Comparison of ENCODE assay signal across 33 cellular contexts in the genomic region with DNA sequence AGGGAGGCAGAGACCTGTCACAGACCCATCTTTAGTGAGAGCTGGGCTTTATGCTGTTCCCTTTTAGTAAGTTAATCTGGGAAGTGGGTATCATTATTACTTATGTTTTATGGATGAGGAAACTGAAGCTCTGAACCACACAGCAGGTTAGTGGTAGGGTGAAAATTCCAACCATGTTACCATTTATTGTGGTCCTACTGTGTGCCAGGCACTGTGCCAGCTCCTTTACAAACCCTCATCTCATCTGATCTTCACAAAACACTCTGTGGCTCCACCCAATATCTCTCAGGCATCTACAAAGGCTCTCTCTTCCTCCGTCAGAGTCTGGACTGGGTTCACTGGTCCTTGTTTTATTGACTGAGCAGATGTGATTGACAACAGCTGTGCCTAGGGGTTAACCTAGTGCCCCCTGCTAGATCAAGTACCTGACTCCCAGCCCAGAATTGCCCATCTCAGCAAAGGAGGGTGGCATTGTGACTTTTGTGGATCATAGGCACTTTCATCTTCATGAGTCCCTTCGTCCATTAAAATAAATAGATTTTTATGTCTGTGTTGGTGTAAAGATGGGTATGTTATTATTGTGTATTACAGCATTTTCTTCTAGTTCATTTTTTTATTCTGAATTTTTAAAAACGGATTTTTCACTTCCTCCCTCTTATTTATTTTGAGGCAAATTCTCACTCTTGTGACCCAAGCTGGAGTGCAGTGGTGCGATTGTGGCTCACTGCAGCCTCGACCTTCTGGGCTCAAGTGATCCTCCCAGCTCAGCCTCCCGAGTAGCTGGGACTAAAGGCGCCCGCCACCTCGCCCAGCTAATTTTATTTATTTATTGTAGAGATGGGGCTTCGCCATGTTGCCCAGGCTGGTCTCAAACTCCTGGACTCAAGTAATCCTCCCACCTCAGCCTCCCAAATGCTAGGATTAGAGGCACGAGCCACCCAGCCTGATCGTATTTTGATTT. TPM values are rescaled to one million over a fixed set of nuclear protein-coding genes. Genes with fewer than 3 reads are reported as not detected.
DNase-seq lines count a peak whose midpoint lies in the region; ATAC-seq, FAIRE-seq and TF ChIP-seq lines count a peak whose summit lies in the region.
"Had no signal": no experiment of that assay in that cellular context is flagged by ENCODE, and none has a peak within 500 bp of the region (broad histone marks: within the 10 kb centered on the region; RNA-seq: fewer than 3 reads in every experiment).

No MANE protein-coding gene starts in this region.

- FAIRE-seq in HepG2 (lab: Jason Lieb, UNC), result no peak
- FAIRE-seq: D721Med, endometrium, GM12892, keratinocyte, TTC549 had no signal

- H3K36me3 Mint-ChIP-seq in natural killer cell treated with Interleukin-12 subunit alpha and Interleukin-12 subunit beta and Interleukin-15 and Interleukin-18, amount 100 ng/mL, for 72 hours, result no peaks in the 10 kb centered on the region

- BruUV-seq in HepG2 (replicated peaks; lab: Mats Ljungman, UMichigan), result no TSS peak

- no peaks in the 10 kb centered on the region for H3K9me3 Mint-ChIP-seq in natural killer cell treated with Interleukin-12 subunit alpha and Interleukin-12 subunit beta and Interleukin-15 and Interleukin-18, amount 100 ng/mL, for 72 hours
- no peaks in the 10 kb centered on the region for H3K9me3 Mint-ChIP-seq in stimulated activated naive CD8-positive, alpha-beta T cell treated with anti-CD3 and anti-CD28 coated beads, Interleukin-15, amount 100 ng/mL, for 72 hours
- H3K9me3 Mint-ChIP-seq: activated CD8-positive, alpha-beta T cell treated with anti-CD3 and anti-CD28 coated beads for 36 hours; neural progenitor cell had no signal

- H3K9me3 ChIP-seq in HepG2 (ENCODE audit: low read length), result no peaks in the 10 kb centered on the region
- no peaks in the 10 kb centered on the region for H3K9me3 ChIP-seq in right lobe of liver
- no peaks in the 10 kb centered on the region for H3K9me3 ChIP-seq in adipocyte (ENCODE audit: control insufficient read depth, low read length)
- H3K9me3 ChIP-seq: HAP-1, Peyer's patch, SJSA1, upper lobe of left lung had no signal

- H3K27ac Mint-ChIP-seq in natural killer cell treated with Interleukin-12 subunit alpha and Interleukin-12 subunit beta and Interleukin-15 and Interleukin-18, amount 100 ng/mL, for 72 hours, result no peak overlapping the region
- peak overlapping the region in 1 of 2 donors; percentile 27 for H3K27ac Mint-ChIP-seq in stimulated activated naive CD8-positive, alpha-beta T cell treated with anti-CD3 and anti-CD28 coated beads, Interleukin-15, amount 100 ng/mL, for 72 hours
- H3K27ac Mint-ChIP-seq: activated CD8-positive, alpha-beta T cell treated with anti-CD3 and anti-CD28 coated beads for 36 hours; neural progenitor cell; progenitor cell of endocrine pancreas had no signal

- H3K9ac ChIP-seq in HepG2 (ENCODE audit: insufficient read depth, low read depth, low read length) (no peak overlapping the region), adipocyte (ENCODE audit: low read length) (peak overlapping the region; percentile 19)
- H3K9ac ChIP-seq: neural progenitor cell had no signal

- peaks cover 0 to 11% of the 10 kb centered on the region in 2 experiments; a peak in 1 of 5 replicates for H3K27me3 ChIP-seq in HepG2 (ENCODE audit: control insufficient read depth in 1 of 2, insufficient read depth in 2 of 2, low read length in 2 of 2)
- H3K27me3 ChIP-seq in right lobe of liver, result no peaks in the 10 kb centered on the region
- H3K27me3 ChIP-seq in adipocyte (replicated peaks; ENCODE audit: control insufficient read depth, insufficient read depth, low read length), result no peaks in the 10 kb centered on the region
- H3K27me3 ChIP-seq: Peyer's patch, SJSA1, upper lobe of left lung had no signal

- peaks cover 0 to 5% of the 10 kb centered on the region in 2 donors for H3K27me3 Mint-ChIP-seq in natural killer cell treated with Interleukin-12 subunit alpha and Interleukin-12 subunit beta and Interleukin-15 and Interleukin-18, amount 100 ng/mL, for 72 hours
- peaks cover 54% of the 10 kb centered on the region for H3K27me3 Mint-ChIP-seq in stimulated activated naive CD8-positive, alpha-beta T cell treated with anti-CD3 and anti-CD28 coated beads, Interleukin-15, amount 100 ng/mL, for 72 hours

- POLR2A ChIA-PET in HepG2 (lab: Yijun Ruan, JAX), result interaction anchor here (1.3 to 5.0 kb wide), 2 partner anchors 12 to 16 kb away, joined by 3 to 110 read pairs; a partner anchor contains a TSS

- DNase-seq in HepG2 (ENCODE audit: low spot score) (no peak), right lobe of liver (no peak), adipocyte (ENCODE audit: low read depth) (no peak), NCI-H1048 (lab: John Stamatoyannopoulos, UW) (no peak), NCI-H526 treated with DMSO at 0.1 percent for 48 hours (lab: John Stamatoyannopoulos, UW) (no peak)
- DNase-seq in natural killer cell treated with Interleukin-12 subunit alpha and Interleukin-12 subunit beta and Interleukin-15 and Interleukin-18, amount 100 ng/mL, for 72 hours (ENCODE audit: low spot score), result no peak
- no peak for DNase-seq in stimulated activated naive CD8-positive, alpha-beta T cell treated with anti-CD3 and anti-CD28 coated beads, Interleukin-15, amount 100 ng/mL, for 72 hours
- DNase-seq: activated CD4-positive, alpha-beta T cell treated with anti-CD3 and anti-CD28 coated beads for 1 hour; activated CD8-positive, alpha-beta T cell treated with anti-CD3 and anti-CD28 coated beads for 36 hours; caudate nucleus; dermis blood vessel endothelial cell; KBM-7; NCI-H146; NCI-H2171; NCI-H526 had no signal

- in situ Hi-C loops in HepG2 (cut with HindIII; ENCODE audit: extremely low pct_ligation_motif_present, low pct_unique_long_range_greater_than_20kb), result no loop called here

- TF ChIP-seq EP300 in HepG2 (IDR thresholded peaks at IDR 0.05; ENCODE audit: low read depth in 2 of 2, low read length in 2 of 2), result no peak
- TF ChIP-seq EP300 in HepG2 (CRISPR knock-in tag; IDR thresholded peaks at IDR 0.05; ENCODE audit: borderline replicate concordance), result no peak

- ATAC-seq in HepG2 (no peak), right lobe of liver (no peak), HG03025 (IDR thresholded peaks at IDR 0.05; ENCODE audit: low FRiP score, unreplicated experiment) (no peak)
- ATAC-seq in natural killer cell treated with Interleukin-12 subunit alpha and Interleukin-12 subunit beta and Interleukin-15 and Interleukin-18, amount 100 ng/mL, for 72 hours, result no peak
- no peak for ATAC-seq in stimulated activated naive CD8-positive, alpha-beta T cell treated with anti-CD3 and anti-CD28 coated beads, Interleukin-15, amount 100 ng/mL, for 72 hours
- ATAC-seq: activated CD8-positive, alpha-beta T cell treated with anti-CD3 and anti-CD28 coated beads for 36 hours had no signal

- peak overlapping the region; percentile 25 for H3K4me3 Mint-ChIP-seq in natural killer cell treated with Interleukin-12 subunit alpha and Interleukin-12 subunit beta and Interleukin-15 and Interleukin-18, amount 100 ng/mL, for 72 hours
- no peak overlapping the region for H3K4me3 Mint-ChIP-seq in stimulated activated naive CD8-positive, alpha-beta T cell treated with anti-CD3 and anti-CD28 coated beads, Interleukin-15, amount 100 ng/mL, for 72 hours

- CTCF ChIA-PET in HepG2 (lab: Yijun Ruan, JAX; ENCODE audit: low intra/inter-chr PET ratio, low total read pairs), result no interaction called here

- no peak for TF ChIP-seq RAD21 in HepG2 (CRISPR knock-in tag; IDR thresholded peaks at IDR 0.05)

- H3K4me1 Mint-ChIP-seq in natural killer cell treated with Interleukin-12 subunit alpha and Interleukin-12 subunit beta and Interleukin-15 and Interleukin-18, amount 100 ng/mL, for 72 hours (ENCODE audit: low read depth in 2 of 2), result peaks cover 24 to 28% of the 10 kb centered on the region in 2 donors
- peaks cover 40% of the 10 kb centered on the region for H3K4me1 Mint-ChIP-seq in stimulated activated naive CD8-positive, alpha-beta T cell treated with anti-CD3 and anti-CD28 coated beads, Interleukin-15, amount 100 ng/mL, for 72 hours

- H3K27ac ChIP-seq in HepG2 (ENCODE audit: extremely low read length, insufficient read depth, low read length) (no peak overlapping the region), right lobe of liver (no peak overlapping the region)
- H3K27ac ChIP-seq: neural progenitor cell, SJSA1 had no signal

- H2AFZ ChIP-seq in HepG2 (ENCODE audit: low read length), result no peak overlapping the region
- H2AFZ ChIP-seq: neural progenitor cell had no signal

- no peaks in the 10 kb centered on the region for H3K36me3 ChIP-seq in HepG2 (replicated peaks in 1 of 2; ENCODE audit: control insufficient read depth in 1 of 2, insufficient read depth in 2 of 2, low read length in 2 of 2)
- H3K36me3 ChIP-seq in right lobe of liver, result no peaks in the 10 kb centered on the region
- peaks cover 21% of the 10 kb centered on the region for H3K36me3 ChIP-seq in adipocyte (ENCODE audit: control insufficient read depth, insufficient read depth, low read length, severe bottlenecking)
- H3K36me3 ChIP-seq: HAP-1, neural progenitor cell had no signal

- WGBS in HepG2 (ENCODE audit: low lambda C conversion rate), result 81% methylated on average over 12 of the region's 12 CpGs
- WGBS in right lobe of liver (ENCODE audit: insufficient coverage, low coverage, low lambda C conversion rate, missing lambda C conversion rate), result 94% methylated on average over 11 of the region's 12 CpGs

- H3K4me3 ChIP-seq in HepG2 (replicated peaks in 1 of 3; ENCODE audit: insufficient read depth in 1 of 3, low read depth in 2 of 3, low read length in 3 of 3) (no peak overlapping the region), right lobe of liver (no peak overlapping the region), adipocyte (ENCODE audit: low read length) (no peak overlapping the region)
- H3K4me3 ChIP-seq: HAP-1, neural progenitor cell, SJSA1 had no signal

- intact Hi-C loops in HepG2 (cut with micrococcal nuclease; ENCODE audit: unreplicated experiment), result loop anchor here (5.0 kb wide), 1 partner anchor 222 kb away; no protein-coding TSS in a partner anchor
- intact Hi-C loops in right lobe of liver (cut with DNase I), result loop anchor here in 1 of 2 donors (10.0 kb wide), 1 partner anchor 220 kb away; no protein-coding TSS in a partner anchor

- H3K4me1 ChIP-seq in HepG2 (ENCODE audit: insufficient read depth, low read length) (peaks cover 71% of the 10 kb centered on the region), right lobe of liver (peaks cover 0 to 30% (median 2%) of the 10 kb centered on the region in 4 donors), adipocyte (ENCODE audit: control insufficient read depth, insufficient read depth, low read length) (peaks cover 27% of the 10 kb centered on the region)
- H3K4me1 ChIP-seq: neural progenitor cell had no signal

- TF ChIP-seq POLR2A in HepG2 (IDR thresholded peaks at IDR 0.05; ENCODE audit: insufficient read depth in 1 of 2, low read depth in 2 of 2, low read length in 2 of 2) (no peak), right lobe of liver (IDR thresholded peaks at IDR 0.05) (no peak)

- no peaks in the 10 kb centered on the region for H4K20me1 ChIP-seq in HepG2 (ENCODE audit: insufficient read depth, low read length)

- no peak overlapping the region for H3K4me2 ChIP-seq in HepG2 (ENCODE audit: low read depth, low read length)

- no peaks in the 10 kb centered on the region for H3K79me2 ChIP-seq in HepG2 (ENCODE audit: insufficient read depth, low read length)

- TF ChIP-seq CTCF in HepG2 (CRISPR knock-in tag; IDR thresholded peaks at IDR 0.05) (no peak), right lobe of liver (IDR thresholded peaks at IDR 0.05) (no peak)

RNA-seq across cellular contexts. Expression of a gene that starts 3.1 kb away (rescaled TPM):
- total RNA-seq in HepG2 (2016; rRNA removed; fragmentation: Illumina TruSeq; extraction: Trizol) (0.52 and 0.80 TPM in 2 replicates), right lobe of liver (1 to 10 TPM; 1.9 to 7.9 (median 6.7) TPM)
- total RNA-seq in HepG2 (2016; cell fraction: cytosol; rRNA removed; fragmentation: Illumina TruSeq; extraction: Trizol; ENCODE audit: low read depth), result 0.53 and 0.61 TPM in 2 replicates
- 0.31 and 0.87 TPM in 2 replicates for total RNA-seq in HepG2 (2016; cell fraction: insoluble cytoplasmic fraction; rRNA removed; fragmentation: Illumina TruSeq; extraction: Trizol)
- total RNA-seq in HepG2 (2016; cell fraction: membrane; rRNA removed; fragmentation: Illumina TruSeq; extraction: Trizol), result 0.72 and 0.80 TPM in 2 replicates
- total RNA-seq in HepG2 (2016; cell fraction: nucleus; rRNA removed; fragmentation: Illumina TruSeq; extraction: Trizol), result 0.84 and 0.97 TPM in 2 replicates
- polyA plus RNA-seq in HepG2 (2011; rRNA removed), result 2.9 TPM in 2 replicates
- 2.2 and 2.6 TPM in 2 replicates for polyA plus RNA-seq in HepG2 (2011; cell fraction: cytosol; rRNA removed)
- polyA plus RNA-seq in HepG2 (2011; cell fraction: nucleus; rRNA removed), result 6.8 and 7.8 TPM in 2 replicates
- polyA plus RNA-seq in HepG2 (2012), result 0.55 and 1.2 TPM in 2 replicates
- 1.5 and 2.0 TPM in 2 replicates for polyA plus RNA-seq in HepG2 (2016; cell fraction: cytosol; fragmentation: Illumina TruSeq; extraction: Trizol; ENCODE audit: low read depth)
- 1.0 and 1.6 TPM in 2 replicates for polyA plus RNA-seq in HepG2 (2016; cell fraction: insoluble cytoplasmic fraction; fragmentation: Illumina TruSeq; extraction: Trizol; ENCODE audit: low read depth)
- polyA plus RNA-seq in HepG2 (2016; cell fraction: membrane; fragmentation: Illumina TruSeq; extraction: Trizol; ENCODE audit: low read depth), result 1.6 and 2.4 TPM in 2 replicates
- polyA plus RNA-seq in HepG2 (2016; cell fraction: nucleus; fragmentation: Illumina TruSeq; extraction: Trizol; ENCODE audit: insufficient read depth, low read depth), result 1.2 and 2.2 TPM in 2 replicates
- polyA minus RNA-seq in HepG2 (2011; rRNA and poly(A)+ RNA removed; ENCODE audit: low replicate concordance), result 1.8 and 12.1 TPM in 2 replicates
- polyA minus RNA-seq in HepG2 (2011; cell fraction: cytosol; rRNA and poly(A)+ RNA removed), result 1.4 and 3.0 TPM in 2 replicates
- polyA minus RNA-seq in HepG2 (2011; cell fraction: nucleus; rRNA and poly(A)+ RNA removed), result 1.2 and 3.4 TPM in 2 replicates
- total RNA-seq in natural killer cell treated with Interleukin-12 subunit alpha and Interleukin-12 subunit beta and Interleukin-15 and Interleukin-18, amount 100 ng/mL, for 72 hours, result under 1 TPM; 0.55 to 0.75 TPM

RNA-seq across cellular contexts. Expression of a gene that starts 7.9 kb away (rescaled TPM):
- total RNA-seq in HepG2 (2016; rRNA removed; fragmentation: Illumina TruSeq; extraction: Trizol) (0.44 and 0.97 TPM in 2 replicates), right lobe of liver (under 1 TPM in 3 of 6 experiments, not detected in 3; 0.07 to 0.14 (median 0.12) TPM)
- 0.30 and 0.44 TPM in 2 replicates for total RNA-seq in HepG2 (2016; cell fraction: cytosol; rRNA removed; fragmentation: Illumina TruSeq; extraction: Trizol; ENCODE audit: low read depth)
- 0.97 TPM in 1 of 2 replicates, not detected in the other for total RNA-seq in HepG2 (2016; cell fraction: insoluble cytoplasmic fraction; rRNA removed; fragmentation: Illumina TruSeq; extraction: Trizol)
- total RNA-seq in HepG2 (2016; cell fraction: membrane; rRNA removed; fragmentation: Illumina TruSeq; extraction: Trizol), result 0.53 and 0.72 TPM in 2 replicates
- total RNA-seq in HepG2 (2016; cell fraction: nucleus; rRNA removed; fragmentation: Illumina TruSeq; extraction: Trizol), result 0.81 and 2.1 TPM in 2 replicates
- polyA plus RNA-seq in HepG2 (2011; rRNA removed), result 0.24 and 0.64 TPM in 2 replicates
- polyA plus RNA-seq in HepG2 (2011; cell fraction: cytosol; rRNA removed), result 0.10 and 0.27 TPM in 2 replicates
- polyA plus RNA-seq in HepG2 (2011; cell fraction: nucleus; rRNA removed), result 3.9 and 6.8 TPM in 2 replicates
- polyA plus RNA-seq in HepG2 (2012), result 2.0 and 11.8 TPM in 2 replicates
- 0.08 and 0.14 TPM in 2 replicates for polyA plus RNA-seq in HepG2 (2016; cell fraction: cytosol; fragmentation: Illumina TruSeq; extraction: Trizol; ENCODE audit: low read depth)
- polyA plus RNA-seq in HepG2 (2016; cell fraction: insoluble cytoplasmic fraction; fragmentation: Illumina TruSeq; extraction: Trizol; ENCODE audit: low read depth), result 0.51 TPM in 1 of 2 replicates, not detected in the other
- polyA plus RNA-seq in HepG2 (2016; cell fraction: membrane; fragmentation: Illumina TruSeq; extraction: Trizol; ENCODE audit: low read depth), result 0.20 and 0.42 TPM in 2 replicates
- 3.2 TPM in 2 replicates for polyA plus RNA-seq in HepG2 (2016; cell fraction: nucleus; fragmentation: Illumina TruSeq; extraction: Trizol; ENCODE audit: insufficient read depth, low read depth)
- 0.09 and 1.2 TPM in 2 replicates for polyA minus RNA-seq in HepG2 (2011; rRNA and poly(A)+ RNA removed; ENCODE audit: low replicate concordance)
- not detected in 2 replicates for polyA minus RNA-seq in HepG2 (2011; cell fraction: cytosol; rRNA and poly(A)+ RNA removed)
- polyA minus RNA-seq in HepG2 (2011; cell fraction: nucleus; rRNA and poly(A)+ RNA removed), result 0.77 and 0.87 TPM in 2 replicates
- not detected for total RNA-seq in natural killer cell treated with Interleukin-12 subunit alpha and Interleukin-12 subunit beta and Interleukin-15 and Interleukin-18, amount 100 ng/mL, for 72 hours
- total RNA-seq: A172; activated CD8-positive, alpha-beta T cell treated with anti-CD3 and anti-CD28 coated beads for 36 hours; dermis blood vessel endothelial cell; glomerular endothelial cell; SJSA1; skeletal muscle tissue; subcutaneous adipose tissue; T-helper 1 cell treated with Interleukin-12 subunit alpha and Interleukin-12 subunit beta and Interleukin-4 antibody, amounts not matched to agents 30 ng/mL and 1 ng/mL, for 36 hours had no signal
- polyA plus RNA-seq: keratinocyte had no signal

RNA-seq across cellular contexts. Expression of a gene that starts 15.8 kb away (rescaled TPM):
- total RNA-seq in HepG2 (2016; rRNA removed; fragmentation: Illumina TruSeq; extraction: Trizol), result 13.0 and 22.3 TPM in 2 replicates
- 2.5 and 3.1 TPM in 2 replicates for total RNA-seq in HepG2 (2016; cell fraction: cytosol; rRNA removed; fragmentation: Illumina TruSeq; extraction: Trizol; ENCODE audit: low read depth)
- 10.7 and 21.4 TPM in 2 replicates for total RNA-seq in HepG2 (2016; cell fraction: insoluble cytoplasmic fraction; rRNA removed; fragmentation: Illumina TruSeq; extraction: Trizol)
- total RNA-seq in HepG2 (2016; cell fraction: membrane; rRNA removed; fragmentation: Illumina TruSeq; extraction: Trizol), result 5.2 and 6.5 TPM in 2 replicates
- total RNA-seq in HepG2 (2016; cell fraction: nucleus; rRNA removed; fragmentation: Illumina TruSeq; extraction: Trizol), result 20.2 and 21.0 TPM in 2 replicates
- polyA plus RNA-seq in HepG2 (2011; rRNA removed), result 10.8 and 11.9 TPM in 2 replicates
- 6.1 and 8.8 TPM in 2 replicates for polyA plus RNA-seq in HepG2 (2011; cell fraction: cytosol; rRNA removed)
- polyA plus RNA-seq in HepG2 (2011; cell fraction: nucleus; rRNA removed), result 83.4 and 108 TPM in 2 replicates
- polyA plus RNA-seq in HepG2 (2012), result 6.3 and 9.1 TPM in 2 replicates
- 1.9 and 2.5 TPM in 2 replicates for polyA plus RNA-seq in HepG2 (2016; cell fraction: cytosol; fragmentation: Illumina TruSeq; extraction: Trizol; ENCODE audit: low read depth)
- polyA plus RNA-seq in HepG2 (2016; cell fraction: insoluble cytoplasmic fraction; fragmentation: Illumina TruSeq; extraction: Trizol; ENCODE audit: low read depth), result 13.4 and 15.6 TPM in 2 replicates
- polyA plus RNA-seq in HepG2 (2016; cell fraction: membrane; fragmentation: Illumina TruSeq; extraction: Trizol; ENCODE audit: low read depth), result 3.6 and 4.2 TPM in 2 replicates
- polyA plus RNA-seq in HepG2 (2016; cell fraction: nucleus; fragmentation: Illumina TruSeq; extraction: Trizol; ENCODE audit: insufficient read depth, low read depth), result 51.3 and 57.5 TPM in 2 replicates
- polyA minus RNA-seq in HepG2 (2011; rRNA and poly(A)+ RNA removed; ENCODE audit: low replicate concordance), result 7.1 and 29.7 TPM in 2 replicates
- polyA minus RNA-seq in HepG2 (2011; cell fraction: cytosol; rRNA and poly(A)+ RNA removed), result 6.3 and 6.8 TPM in 2 replicates
- 19.5 and 24.3 TPM in 2 replicates for polyA minus RNA-seq in HepG2 (2011; cell fraction: nucleus; rRNA and poly(A)+ RNA removed)
- 10 to 100 TPM in 3 of 6 experiments, 1 to 10 TPM in 3; 3.9 to 20.9 (median 11.0) TPM for total RNA-seq in right lobe of liver
- 10 to 100 TPM; 31.6 to 36.0 TPM for total RNA-seq in natural killer cell treated with Interleukin-12 subunit alpha and Interleukin-12 subunit beta and Interleukin-15 and Interleukin-18, amount 100 ng/mL, for 72 hours

RNA-seq across cellular contexts. Expression of a gene that starts 32.5 kb away (rescaled TPM):
- total RNA-seq in HepG2 (2016; rRNA removed; fragmentation: Illumina TruSeq; extraction: Trizol) (not detected in 2 replicates), right lobe of liver (under 1 TPM; 0.19 to 0.68 (median 0.36) TPM)
- 0.20 TPM in 1 of 2 replicates, not detected in the other for total RNA-seq in HepG2 (2016; cell fraction: cytosol; rRNA removed; fragmentation: Illumina TruSeq; extraction: Trizol; ENCODE audit: low read depth)
- total RNA-seq in HepG2 (2016; cell fraction: insoluble cytoplasmic fraction; rRNA removed; fragmentation: Illumina TruSeq; extraction: Trizol), result not detected in 2 replicates
- not detected in 2 replicates for total RNA-seq in HepG2 (2016; cell fraction: membrane; rRNA removed; fragmentation: Illumina TruSeq; extraction: Trizol)
- total RNA-seq in HepG2 (2016; cell fraction: nucleus; rRNA removed; fragmentation: Illumina TruSeq; extraction: Trizol), result not detected in 2 replicates
- polyA plus RNA-seq in HepG2 (2011; rRNA removed), result 0.03 and 0.04 TPM in 2 replicates
- 0.04 TPM in 1 of 2 replicates, not detected in the other for polyA plus RNA-seq in HepG2 (2011; cell fraction: cytosol; rRNA removed)
- polyA plus RNA-seq in HepG2 (2011; cell fraction: nucleus; rRNA removed), result not detected in 2 replicates
- not detected in 2 replicates for polyA plus RNA-seq in HepG2 (2012)
- not detected in 2 replicates for polyA plus RNA-seq in HepG2 (2016; cell fraction: cytosol; fragmentation: Illumina TruSeq; extraction: Trizol; ENCODE audit: low read depth)
- not detected in 2 replicates for polyA plus RNA-seq in HepG2 (2016; cell fraction: insoluble cytoplasmic fraction; fragmentation: Illumina TruSeq; extraction: Trizol; ENCODE audit: low read depth)
- polyA plus RNA-seq in HepG2 (2016; cell fraction: membrane; fragmentation: Illumina TruSeq; extraction: Trizol; ENCODE audit: low read depth), result not detected in 2 replicates
- not detected in 2 replicates for polyA plus RNA-seq in HepG2 (2016; cell fraction: nucleus; fragmentation: Illumina TruSeq; extraction: Trizol; ENCODE audit: insufficient read depth, low read depth)
- 0.12 TPM in 1 of 2 replicates, not detected in the other for polyA minus RNA-seq in HepG2 (2011; rRNA and poly(A)+ RNA removed; ENCODE audit: low replicate concordance)
- not detected in 2 replicates for polyA minus RNA-seq in HepG2 (2011; cell fraction: cytosol; rRNA and poly(A)+ RNA removed)
- polyA minus RNA-seq in HepG2 (2011; cell fraction: nucleus; rRNA and poly(A)+ RNA removed), result not detected in 2 replicates
- under 1 TPM in 1 of 2 donors, not detected in 1; 0.17 TPM for total RNA-seq in natural killer cell treated with Interleukin-12 subunit alpha and Interleukin-12 subunit beta and Interleukin-15 and Interleukin-18, amount 100 ng/mL, for 72 hours
- total RNA-seq: A172; activated CD8-positive, alpha-beta T cell treated with anti-CD3 and anti-CD28 coated beads for 36 hours; mononuclear cell had no signal

RNA-seq across cellular contexts. Expression of a gene that starts 33.1 kb away (rescaled TPM):
- total RNA-seq in HepG2 (2016; rRNA removed; fragmentation: Illumina TruSeq; extraction: Trizol) (18.3 and 40.8 TPM in 2 replicates), right lobe of liver (10 to 100 TPM; 35.8 to 70.3 (median 54.5) TPM)
- 8.5 and 8.7 TPM in 2 replicates for total RNA-seq in HepG2 (2016; cell fraction: cytosol; rRNA removed; fragmentation: Illumina TruSeq; extraction: Trizol; ENCODE audit: low read depth)
- total RNA-seq in HepG2 (2016; cell fraction: insoluble cytoplasmic fraction; rRNA removed; fragmentation: Illumina TruSeq; extraction: Trizol), result 16.7 and 41.4 TPM in 2 replicates
- total RNA-seq in HepG2 (2016; cell fraction: membrane; rRNA removed; fragmentation: Illumina TruSeq; extraction: Trizol), result 10.5 and 11.4 TPM in 2 replicates
- 48.9 and 60.3 TPM in 2 replicates for total RNA-seq in HepG2 (2016; cell fraction: nucleus; rRNA removed; fragmentation: Illumina TruSeq; extraction: Trizol)
- 50.2 and 69.9 TPM in 2 replicates for polyA plus RNA-seq in HepG2 (2011; rRNA removed)
- 28.1 and 38.9 TPM in 2 replicates for polyA plus RNA-seq in HepG2 (2011; cell fraction: cytosol; rRNA removed)
- polyA plus RNA-seq in HepG2 (2011; cell fraction: nucleus; rRNA removed), result 352 and 416 TPM in 2 replicates
- 53.4 and 53.6 TPM in 2 replicates for polyA plus RNA-seq in HepG2 (2012)
- polyA plus RNA-seq in HepG2 (2016; cell fraction: cytosol; fragmentation: Illumina TruSeq; extraction: Trizol; ENCODE audit: low read depth), result 5.4 TPM in 2 replicates
- polyA plus RNA-seq in HepG2 (2016; cell fraction: insoluble cytoplasmic fraction; fragmentation: Illumina TruSeq; extraction: Trizol; ENCODE audit: low read depth), result 15.6 and 18.6 TPM in 2 replicates
- polyA plus RNA-seq in HepG2 (2016; cell fraction: membrane; fragmentation: Illumina TruSeq; extraction: Trizol; ENCODE audit: low read depth), result 8.3 and 8.9 TPM in 2 replicates
- polyA plus RNA-seq in HepG2 (2016; cell fraction: nucleus; fragmentation: Illumina TruSeq; extraction: Trizol; ENCODE audit: insufficient read depth, low read depth), result 132 and 141 TPM in 2 replicates
- 53.9 and 91.0 TPM in 2 replicates for polyA minus RNA-seq in HepG2 (2011; rRNA and poly(A)+ RNA removed; ENCODE audit: low replicate concordance)
- 21.0 and 32.2 TPM in 2 replicates for polyA minus RNA-seq in HepG2 (2011; cell fraction: cytosol; rRNA and poly(A)+ RNA removed)
- 61.2 and 62.3 TPM in 2 replicates for polyA minus RNA-seq in HepG2 (2011; cell fraction: nucleus; rRNA and poly(A)+ RNA removed)
- total RNA-seq in natural killer cell treated with Interleukin-12 subunit alpha and Interleukin-12 subunit beta and Interleukin-15 and Interleukin-18, amount 100 ng/mL, for 72 hours, result 10 to 100 TPM; 42.1 to 48.5 TPM
